Comparison of ENCODE assay signal across 16 cellular contexts in genomic region chr14:73143003-73143402, GRCh38. TPM values are rescaled to one million over a fixed set of nuclear protein-coding genes. Genes with fewer than 3 reads are reported as not detected.
A peak's percentile ranks its signal among the peaks of the same experiment; 100 is the strongest.
DNase-seq lines count a peak whose midpoint lies in the region; ATAC-seq, FAIRE-seq and TF ChIP-seq lines count a peak whose summit lies in the region.
"Had no signal": no experiment of that assay in that cellular context is flagged by ENCODE, and none has a peak within 500 bp of the region (broad histone marks: within the 10 kb centered on the region; RNA-seq: fewer than 3 reads in every experiment).

No MANE protein-coding gene starts in this region.

- peaks cover 62% of the 10 kb centered on the region for H4K20me1 ChIP-seq in astrocyte (ENCODE audit: insufficient read depth, low read length)

- peaks cover 78% of the 10 kb centered on the region for H3K79me2 ChIP-seq in astrocyte (ENCODE audit: insufficient read depth, low read length)

- no peak overlapping the region for H3K4me3 Mint-ChIP-seq in T-helper 1 cell treated with Interleukin-12 subunit alpha and Interleukin-12 subunit beta and Interleukin-4 antibody, amounts not matched to agents 30 μg/mL and 1 μg/mL, for 36 hours
- H3K4me3 Mint-ChIP-seq in astrocyte (ENCODE audit: unreplicated experiment), result peak overlapping the region; percentile 4
- H3K4me3 Mint-ChIP-seq in stimulated activated memory B cell treated with anti-CD40 and anti-IgM and Interleukin-4, amounts not matched to agents 10 μg/mL and 1 μg/mL and 100 μg/mL, for 72 hours, result no peak overlapping the region

- no peaks in the 10 kb centered on the region for H3K9me3 Mint-ChIP-seq in T-helper 1 cell treated with Interleukin-12 subunit alpha and Interleukin-12 subunit beta and Interleukin-4 antibody, amounts not matched to agents 30 μg/mL and 1 μg/mL, for 36 hours
- no peaks in the 10 kb centered on the region for H3K9me3 Mint-ChIP-seq in astrocyte (ENCODE audit: unreplicated experiment)
- no peaks in the 10 kb centered on the region for H3K9me3 Mint-ChIP-seq in stimulated activated memory B cell treated with anti-CD40 and anti-IgM and Interleukin-4, amounts not matched to agents 10 μg/mL and 1 μg/mL and 100 μg/mL, for 72 hours
- H3K9me3 Mint-ChIP-seq: activated naive CD4-positive, alpha-beta T cell treated with anti-CD3 and anti-CD28 coated beads, Interleukin-2, amount 50 U/mL, for 72 hours had no signal

- no peak overlapping the region for H3K27ac ChIP-seq in astrocyte (ENCODE audit: low read depth, low read length)
- no peak overlapping the region for H3K27ac ChIP-seq in effector memory CD4-positive, alpha-beta T cell (ENCODE audit: insufficient read depth, low read length, poor library complexity, severe bottlenecking)
- H3K27ac ChIP-seq: 22Rv1, heart right ventricle had no signal

- peak overlapping the region; percentile 3 for H3K27ac Mint-ChIP-seq in T-helper 1 cell treated with Interleukin-12 subunit alpha and Interleukin-12 subunit beta and Interleukin-4 antibody, amounts not matched to agents 30 μg/mL and 1 μg/mL, for 36 hours
- H3K27ac Mint-ChIP-seq in astrocyte (ENCODE audit: unreplicated experiment), result no peak overlapping the region
- peak overlapping the region; percentile 44 for H3K27ac Mint-ChIP-seq in stimulated activated memory B cell treated with anti-CD40 and anti-IgM and Interleukin-4, amounts not matched to agents 10 μg/mL and 1 μg/mL and 100 μg/mL, for 72 hours

- H3K4me2 ChIP-seq in astrocyte (ENCODE audit: low read length), result no peak overlapping the region

- in situ Hi-C loops in HAP-1 (cut with MboI; ENCODE audit: low sequenced_read_pairs), result no loop called here

- TF ChIP-seq CTCF in astrocyte (IDR thresholded peaks at IDR 0.05; ENCODE audit: insufficient read depth, low read depth, low read length), result no peak

- no peak overlapping the region for H3K9ac ChIP-seq in astrocyte (ENCODE audit: low read length)

- no peak for ATAC-seq in stimulated activated memory B cell treated with anti-CD40 and anti-IgM and Interleukin-4, amounts not matched to agents 10 μg/mL and 1 μg/mL and 100 μg/mL, for 72 hours
- ATAC-seq: activated naive CD4-positive, alpha-beta T cell treated with anti-CD3 and anti-CD28 coated beads, Interleukin-2, amount 50 U/mL, for 72 hours; mucosa of descending colon had no signal

- DNase-seq in T-helper 1 cell (no peak), astrocyte (ENCODE audit: low read depth) (no peak), medulla oblongata (ENCODE audit: extremely low spot score) (peak; percentile 93), HAP-1 (ENCODE audit: low spot score in 2 of 2) (no peak), NCI-H1436 (lab: John Stamatoyannopoulos, UW) (no peak)
- no peak for DNase-seq in effector memory CD4-positive, alpha-beta T cell
- DNase-seq: activated CD4-positive, CD25-positive, alpha-beta regulatory T cell treated with anti-CD3 and anti-CD28 coated beads, Interleukin-2, amount 50 U/mL, for 72 hours; effector CD8-positive, alpha-beta T cell; heart right ventricle; mucosa of descending colon; NCI-H226; stimulated activated CD4-positive, alpha-beta T cell treated with anti-CD3 and anti-CD28 coated beads, Interleukin-12 subunit alpha, Interleukin-12 subunit beta, amount 100 ng/mL, for 4 hours had no signal

- no peak for FAIRE-seq in astrocyte (lab: Jason Lieb, UNC)

- H3K4me1 ChIP-seq in astrocyte (ENCODE audit: insufficient read depth, low read length), result peaks cover 8% of the 10 kb centered on the region
- H3K4me1 ChIP-seq in HAP-1, result peaks cover 26% of the 10 kb centered on the region
- H3K4me1 ChIP-seq in effector memory CD4-positive, alpha-beta T cell (ENCODE audit: control insufficient read depth, insufficient read depth, low read length, poor library complexity, severe bottlenecking), result no peaks in the 10 kb centered on the region

- H3K9me3 ChIP-seq in astrocyte (ENCODE audit: insufficient read depth, low read depth, low read length) (no peaks in the 10 kb centered on the region), HAP-1 (no peaks in the 10 kb centered on the region)
- H3K9me3 ChIP-seq in effector memory CD4-positive, alpha-beta T cell (ENCODE audit: control insufficient read depth, low read length), result no peaks in the 10 kb centered on the region
- H3K9me3 ChIP-seq: heart right ventricle, mucosa of descending colon had no signal

- H3K4me1 Mint-ChIP-seq in T-helper 1 cell treated with Interleukin-12 subunit alpha and Interleukin-12 subunit beta and Interleukin-4 antibody, amounts not matched to agents 30 μg/mL and 1 μg/mL, for 36 hours (ENCODE audit: low read depth), result peaks cover 30% of the 10 kb centered on the region
- peaks cover 43% of the 10 kb centered on the region for H3K4me1 Mint-ChIP-seq in astrocyte (ENCODE audit: low read depth, unreplicated experiment)
- peaks cover 42% of the 10 kb centered on the region for H3K4me1 Mint-ChIP-seq in stimulated activated memory B cell treated with anti-CD40 and anti-IgM and Interleukin-4, amounts not matched to agents 10 μg/mL and 1 μg/mL and 100 μg/mL, for 72 hours

- H3K27me3 ChIP-seq in astrocyte (ENCODE audit: insufficient read depth, low read length) (no peaks in the 10 kb centered on the region), HAP-1 (ENCODE audit: low read depth) (no peaks in the 10 kb centered on the region)
- no peaks in the 10 kb centered on the region for H3K27me3 ChIP-seq in effector memory CD4-positive, alpha-beta T cell (replicated peaks; ENCODE audit: control insufficient read depth, insufficient read depth, low read length, poor library complexity, severe bottlenecking)
- H3K27me3 ChIP-seq: heart right ventricle had no signal

- peaks cover 11% of the 10 kb centered on the region for H3K36me3 Mint-ChIP-seq in T-helper 1 cell treated with Interleukin-12 subunit alpha and Interleukin-12 subunit beta and Interleukin-4 antibody, amounts not matched to agents 30 μg/mL and 1 μg/mL, for 36 hours (ENCODE audit: low read depth)
- peaks cover 2% of the 10 kb centered on the region for H3K36me3 Mint-ChIP-seq in astrocyte (ENCODE audit: low read depth, unreplicated experiment)
- H3K36me3 Mint-ChIP-seq in stimulated activated memory B cell treated with anti-CD40 and anti-IgM and Interleukin-4, amounts not matched to agents 10 μg/mL and 1 μg/mL and 100 μg/mL, for 72 hours, result peaks cover 17% of the 10 kb centered on the region

- H3K27me3 Mint-ChIP-seq in T-helper 1 cell treated with Interleukin-12 subunit alpha and Interleukin-12 subunit beta and Interleukin-4 antibody, amounts not matched to agents 30 μg/mL and 1 μg/mL, for 36 hours (ENCODE audit: low read depth), result no peaks in the 10 kb centered on the region
- H3K27me3 Mint-ChIP-seq in astrocyte (ENCODE audit: low read depth, unreplicated experiment), result no peaks in the 10 kb centered on the region
- H3K27me3 Mint-ChIP-seq in stimulated activated memory B cell treated with anti-CD40 and anti-IgM and Interleukin-4, amounts not matched to agents 10 μg/mL and 1 μg/mL and 100 μg/mL, for 72 hours, result no peaks in the 10 kb centered on the region

- H3K36me3 ChIP-seq in astrocyte (ENCODE audit: insufficient read depth, low read length) (no peaks in the 10 kb centered on the region), HAP-1 (replicated peaks) (peaks cover 4% of the 10 kb centered on the region; the same call in 1 of the 2 replicates)
- H3K36me3 ChIP-seq in effector memory CD4-positive, alpha-beta T cell (ENCODE audit: control insufficient read depth, insufficient read depth, low read length), result peaks cover 3% of the 10 kb centered on the region

- H3K4me3 ChIP-seq in astrocyte (ENCODE audit: insufficient read depth, low read depth, low read length) (no peak overlapping the region), HAP-1 (no peak overlapping the region)
- no peak overlapping the region for H3K4me3 ChIP-seq in effector memory CD4-positive, alpha-beta T cell (ENCODE audit: insufficient read depth, low read depth, low read length, poor library complexity, severe bottlenecking)
- H3K4me3 ChIP-seq: heart right ventricle, mucosa of descending colon had no signal

- H2AFZ ChIP-seq in astrocyte (ENCODE audit: low read depth, low read length), result no peak overlapping the region

RNA-seq across cellular contexts. Expression of gene PSEN1, which starts 6.7 kb away (rescaled TPM):
- total RNA-seq in astrocyte, result 89.5 and 91.1 TPM in 2 replicates
